Comparison of ENCODE assay signal across 1 cellular context in the genomic region with DNA sequence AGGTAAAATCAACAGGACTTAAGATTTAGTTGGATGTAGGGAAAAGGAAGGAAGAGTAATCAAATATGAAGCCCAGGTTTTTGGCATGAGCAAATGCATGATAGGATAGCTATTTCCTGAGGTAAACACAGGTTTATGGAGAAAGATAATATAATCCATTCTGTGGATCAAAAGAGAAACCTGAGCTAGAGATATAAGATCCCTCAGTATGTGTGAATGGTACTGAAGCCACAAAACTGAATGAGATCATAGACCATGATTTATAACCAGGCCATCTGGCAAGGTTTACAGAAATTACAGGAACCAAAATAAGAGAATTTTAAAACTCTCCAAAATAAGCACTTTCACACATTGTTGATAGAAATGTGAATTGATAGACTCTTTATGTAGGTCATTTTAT.
TF ChIP-seq lines count a peak whose summit lies in the region.

No MANE protein-coding gene starts in this region.

TF ChIP-seq in SK-N-SH treated with all-trans-retinoic acid at 6 μM for 48 hours, 23 proteins besides CTCF, POLR2A, EP300 and RAD21 (continued from another document):
- TF ChIP-seq, protein P1, sequence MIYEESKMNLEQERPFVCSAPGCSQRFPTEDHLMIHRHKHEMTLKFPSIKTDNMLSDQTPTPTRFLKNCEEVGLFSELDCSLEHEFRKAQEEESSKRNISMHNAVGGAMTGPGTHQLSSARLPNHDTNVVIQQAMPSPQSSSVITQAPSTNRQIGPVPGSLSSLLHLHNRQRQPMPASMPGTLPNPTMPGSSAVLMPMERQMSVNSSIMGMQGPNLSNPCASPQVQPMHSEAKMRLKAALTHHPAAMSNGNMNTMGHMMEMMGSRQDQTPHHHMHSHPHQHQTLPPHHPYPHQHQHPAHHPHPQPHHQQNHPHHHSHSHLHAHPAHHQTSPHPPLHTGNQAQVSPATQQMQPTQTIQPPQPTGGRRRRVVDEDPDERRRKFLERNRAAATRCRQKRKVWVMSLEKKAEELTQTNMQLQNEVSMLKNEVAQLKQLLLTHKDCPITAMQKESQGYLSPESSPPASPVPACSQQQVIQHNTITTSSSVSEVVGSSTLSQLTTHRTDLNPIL (CRISPR knock-in tag; IDR thresholded peaks at IDR 0.05; ENCODE audit: low read depth) = no peak
- TF ChIP-seq ZFP30 (CRISPR knock-in tag; IDR thresholded peaks at IDR 0.05) = no peak
- TF ChIP-seq ARNTL (CRISPR knock-in tag; IDR thresholded peaks at IDR 0.05; ENCODE audit: borderline replicate concordance, low read depth) = no peak
- TF ChIP-seq, protein P2, sequence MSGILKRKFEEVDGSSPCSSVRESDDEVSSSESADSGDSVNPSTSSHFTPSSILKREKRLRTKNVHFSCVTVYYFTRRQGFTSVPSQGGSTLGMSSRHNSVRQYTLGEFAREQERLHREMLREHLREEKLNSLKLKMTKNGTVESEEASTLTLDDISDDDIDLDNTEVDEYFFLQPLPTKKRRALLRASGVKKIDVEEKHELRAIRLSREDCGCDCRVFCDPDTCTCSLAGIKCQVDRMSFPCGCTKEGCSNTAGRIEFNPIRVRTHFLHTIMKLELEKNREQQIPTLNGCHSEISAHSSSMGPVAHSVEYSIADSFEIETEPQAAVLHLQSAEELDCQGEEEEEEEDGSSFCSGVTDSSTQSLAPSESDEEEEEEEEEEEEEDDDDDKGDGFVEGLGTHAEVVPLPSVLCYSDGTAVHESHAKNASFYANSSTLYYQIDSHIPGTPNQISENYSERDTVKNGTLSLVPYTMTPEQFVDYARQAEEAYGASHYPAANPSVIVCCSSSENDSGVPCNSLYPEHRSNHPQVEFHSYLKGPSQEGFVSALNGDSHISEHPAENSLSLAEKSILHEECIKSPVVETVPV (CRISPR knock-in tag; IDR thresholded peaks at IDR 0.05) = no peak
- TF ChIP-seq CSDC2 (CRISPR knock-in tag; IDR thresholded peaks at IDR 0.05) = no peak
- TF ChIP-seq SNAI2 (CRISPR knock-in tag; IDR thresholded peaks at IDR 0.05) = no peak
- no peak for TF ChIP-seq ESRRG (CRISPR knock-in tag; IDR thresholded peaks at IDR 0.05)
- TF ChIP-seq ISL1 (CRISPR knock-in tag; IDR thresholded peaks at IDR 0.05) = no peak
- TF ChIP-seq BACH2 (CRISPR knock-in tag; IDR thresholded peaks at IDR 0.05; ENCODE audit: borderline replicate concordance) = no peak
- TF ChIP-seq PPARA (CRISPR knock-in tag; IDR thresholded peaks at IDR 0.05; ENCODE audit: borderline replicate concordance) = no peak
TF ChIP-seq in SK-N-SH treated with all-trans-retinoic acid at 6 μM for 48 hours: peak in this region for 0.
